ENCODE assay signal across 15 cellular contexts in genomic region chr1:222632749-222633148, GRCh38. TPM values are rescaled to one million over a fixed set of nuclear protein-coding genes. Genes with fewer than 3 reads are reported as not detected.
DNase-seq lines count a peak whose midpoint lies in the region; ATAC-seq and TF ChIP-seq lines count a peak whose summit lies in the region.
"Had no signal": no experiment of that assay in that cellular context is flagged by ENCODE, and none has a peak within 500 bp of the region (broad histone marks: within the 10 kb centered on the region; RNA-seq: fewer than 3 reads in every experiment).

No MANE protein-coding gene starts in this region.

- CTCF ChIA-PET in MCF 10A (lab: Yijun Ruan, JAX) (interaction anchor here (0.6 to 6.2 kb wide), 8 partner anchors 11 to 1741 kb away, joined by 3 to 201 read pairs (median 7); no protein-coding TSS in a partner anchor), mammary epithelial cell (lab: Charles Lee; ENCODE audit: low non-redundant PET) (no interaction called here)
- CTCF ChIA-PET in CD8-positive, alpha-beta memory T cell (lab: Charles Lee) = interaction anchor here (1.5 to 2.7 kb wide), 3 partner anchors 9 to 170 kb away, joined by 4 to 15 read pairs (median 14); no protein-coding TSS in a partner anchor

- H3K4me3 ChIP-seq in mammary epithelial cell (replicated peaks in 1 of 3; ENCODE audit: insufficient read depth in 1 of 3, low read depth in 2 of 3, low read length in 3 of 3) = no peak overlapping the region
- no peak overlapping the region for H3K4me3 ChIP-seq in CD8-positive, alpha-beta memory T cell (ENCODE audit: low read length)
- H3K4me3 ChIP-seq: GM23248 had no signal

- H3K9ac ChIP-seq in mammary epithelial cell (ENCODE audit: insufficient read depth, low read length) = no peak overlapping the region
- H3K9ac ChIP-seq: GM23248 had no signal

- H3K4me1 Mint-ChIP-seq in MCF 10A (ENCODE audit: insufficient read depth, unreplicated experiment) = peaks cover 7% of the 10 kb centered on the region
- peaks cover 18% of the 10 kb centered on the region for H3K4me1 Mint-ChIP-seq in T-helper 17 cell
- peaks cover 44% of the 10 kb centered on the region for H3K4me1 Mint-ChIP-seq in chondrocyte (ENCODE audit: low read depth)
- peaks cover 5 to 11% (median 5%) of the 10 kb centered on the region in 3 donors for H3K4me1 Mint-ChIP-seq in CD8-positive, alpha-beta memory T cell
- H3K4me1 Mint-ChIP-seq in immature natural killer cell = peaks cover 0 to 5% of the 10 kb centered on the region in 2 donors

- no peak overlapping the region for H3K27ac ChIP-seq in mammary epithelial cell (ENCODE audit: insufficient read depth, low read depth, low read length)
- no peak overlapping the region for H3K27ac ChIP-seq in CD8-positive, alpha-beta memory T cell (ENCODE audit: low read depth, low read length)
- H3K27ac ChIP-seq: GM23248 had no signal

- H3K36me3 ChIP-seq in mammary epithelial cell (ENCODE audit: insufficient read depth, low read length) = peaks cover 7% of the 10 kb centered on the region
- peaks cover 26% of the 10 kb centered on the region for H3K36me3 ChIP-seq in CD8-positive, alpha-beta memory T cell (ENCODE audit: insufficient read depth, low read length)

- DNase-seq in MCF 10A (ENCODE audit: unreplicated experiment) = no peak
- no peak for DNase-seq in mammary epithelial cell
- no peak for DNase-seq in T-helper 17 cell
- no peak for DNase-seq in chondrocyte (ENCODE audit: low spot score)
- no peak for DNase-seq in CD8-positive, alpha-beta memory T cell
- DNase-seq in immature natural killer cell = no peak
- DNase-seq: C1 segment of cervical spinal cord; Caco-2; CD4-positive, alpha-beta memory T cell; DMS153; DND-41; GM23248; H7; HCEC 1CT had no signal

- H4K20me1 ChIP-seq in mammary epithelial cell (ENCODE audit: insufficient read depth, low read length) = no peaks in the 10 kb centered on the region

- peaks cover 92% of the 10 kb centered on the region for H3K36me3 Mint-ChIP-seq in MCF 10A (ENCODE audit: insufficient read depth, unreplicated experiment)
- H3K36me3 Mint-ChIP-seq in T-helper 17 cell (ENCODE audit: low read depth) = peaks cover 17% of the 10 kb centered on the region
- H3K36me3 Mint-ChIP-seq in chondrocyte (ENCODE audit: low read depth) = peaks cover 25% of the 10 kb centered on the region
- H3K36me3 Mint-ChIP-seq in CD8-positive, alpha-beta memory T cell = peaks cover 13 to 79% (median 31%) of the 10 kb centered on the region in 3 donors
- H3K36me3 Mint-ChIP-seq in immature natural killer cell = peaks cover 24 to 49% (median 28%) of the 10 kb centered on the region in 3 donors

- peak overlapping the region; percentile 24 for H3K27ac Mint-ChIP-seq in MCF 10A (ENCODE audit: low read depth, unreplicated experiment)
- H3K27ac Mint-ChIP-seq in T-helper 17 cell = peak overlapping the region; percentile 72
- H3K27ac Mint-ChIP-seq in chondrocyte (ENCODE audit: unreplicated experiment) = peak overlapping the region; percentile 46
- H3K27ac Mint-ChIP-seq in CD8-positive, alpha-beta memory T cell = peak overlapping the region in 1 of 8 donors; percentile 43
- no peak overlapping the region for H3K27ac Mint-ChIP-seq in immature natural killer cell

- H3K79me2 ChIP-seq in mammary epithelial cell (ENCODE audit: insufficient read depth, low read length) = no peaks in the 10 kb centered on the region

- in situ Hi-C loops in mammary epithelial cell (cut with MboI; ENCODE audit: low sequenced_read_pairs in 2 of 2) = loop anchor here (5.0 kb wide), 2 partner anchors 165 to 170 kb away; no protein-coding TSS in a partner anchor

- H3K9me3 ChIP-seq in mammary epithelial cell (replicated peaks; ENCODE audit: insufficient read depth, low read length) (no peaks in the 10 kb centered on the region), T-helper 17 cell (ENCODE audit: control insufficient read depth, low read length, poor library complexity, severe bottlenecking) (no peaks in the 10 kb centered on the region)
- H3K9me3 ChIP-seq in CD8-positive, alpha-beta memory T cell (ENCODE audit: low read length) = no peaks in the 10 kb centered on the region
- H3K9me3 ChIP-seq: Caco-2 had no signal

- TF ChIP-seq CTCF in MCF 10A (IDR thresholded peaks at IDR 0.05; ENCODE audit: unreplicated experiment) (no peak), mammary epithelial cell (conservative IDR thresholded peaks at IDR 0.05 in 1 of 2, IDR thresholded peaks at IDR 0.05 in 1 of 2; ENCODE audit: extremely low read depth in 1 of 2, insufficient read depth in 1 of 2, low read depth in 1 of 2, low read length in 2 of 2) (no peak), chondrocyte (IDR thresholded peaks at IDR 0.05) (no peak)

- intact Hi-C loops in MCF 10A (cut with micrococcal nuclease) = loop anchor here (5.0 kb wide), 1 partner anchor 90 kb away; no protein-coding TSS in a partner anchor
- intact Hi-C loops in mammary epithelial cell (cut with micrococcal nuclease) = loop anchor here (5.0 kb wide), 1 partner anchor 45 kb away; the partner anchor contains the start of gene TAF1A

- H3K4me1 ChIP-seq in mammary epithelial cell (ENCODE audit: insufficient read depth, low read length) = no peaks in the 10 kb centered on the region
- no peaks in the 10 kb centered on the region for H3K4me1 ChIP-seq in CD8-positive, alpha-beta memory T cell (ENCODE audit: insufficient read depth, low read length)
- H3K4me1 ChIP-seq: Caco-2 had no signal

- no peak overlapping the region for H3K4me2 ChIP-seq in mammary epithelial cell (ENCODE audit: insufficient read depth, low read depth, low read length)

- no peaks in the 10 kb centered on the region for H3K27me3 Mint-ChIP-seq in MCF 10A (ENCODE audit: insufficient read depth, unreplicated experiment)
- H3K27me3 Mint-ChIP-seq in T-helper 17 cell = no peaks in the 10 kb centered on the region
- H3K27me3 Mint-ChIP-seq in chondrocyte (ENCODE audit: low read depth) = no peaks in the 10 kb centered on the region
- no peaks in the 10 kb centered on the region for H3K27me3 Mint-ChIP-seq in CD8-positive, alpha-beta memory T cell
- peaks cover 0 to 6% (median 0%) of the 10 kb centered on the region in 3 donors for H3K27me3 Mint-ChIP-seq in immature natural killer cell (ENCODE audit: low read depth in 3 of 3)
- H3K27me3 Mint-ChIP-seq: CD4-positive, alpha-beta memory T cell had no signal

- no peak overlapping the region for H2AFZ ChIP-seq in mammary epithelial cell (ENCODE audit: low read depth, low read length)
- H2AFZ ChIP-seq: GM23248 had no signal

- POLR2A ChIA-PET in MCF 10A (lab: Yijun Ruan, JAX) = interaction anchor here (0.7 to 4.5 kb wide), 5 partner anchors 11 to 176 kb away, joined by 3 to 55 read pairs (median 6); no protein-coding TSS in a partner anchor
- POLR2A ChIA-PET in CD8-positive, alpha-beta memory T cell (lab: Charles Lee) = no interaction called here

- BruUV-seq in MCF 10A (replicated peaks; lab: Mats Ljungman, UMichigan) = no TSS peak
- no TSS peak for BruUV-seq in mammary epithelial cell (replicated peaks; lab: Mats Ljungman, UMichigan)

- H3K4me3 Mint-ChIP-seq in MCF 10A (ENCODE audit: unreplicated experiment) (no peak overlapping the region), T-helper 17 cell (no peak overlapping the region), chondrocyte (ENCODE audit: unreplicated experiment) (no peak overlapping the region), immature natural killer cell (no peak overlapping the region)
- no peak overlapping the region for H3K4me3 Mint-ChIP-seq in CD8-positive, alpha-beta memory T cell
- H3K4me3 Mint-ChIP-seq: CD4-positive, alpha-beta memory T cell had no signal

- ATAC-seq in T-helper 17 cell = no peak
- ATAC-seq in GM21723 (IDR thresholded peaks at IDR 0.05; ENCODE audit: unreplicated experiment) = no peak

- H3K27me3 ChIP-seq in mammary epithelial cell (ENCODE audit: insufficient read depth, low read length) = no peaks in the 10 kb centered on the region
- H3K27me3 ChIP-seq in CD8-positive, alpha-beta memory T cell (ENCODE audit: insufficient read depth, low read length, poor library complexity, severe bottlenecking) = no peaks in the 10 kb centered on the region

- no peaks in the 10 kb centered on the region for H3K9me3 Mint-ChIP-seq in MCF 10A (ENCODE audit: unreplicated experiment)
- no peaks in the 10 kb centered on the region for H3K9me3 Mint-ChIP-seq in chondrocyte (ENCODE audit: low read depth)
- no peaks in the 10 kb centered on the region for H3K9me3 Mint-ChIP-seq in CD8-positive, alpha-beta memory T cell
- H3K9me3 Mint-ChIP-seq in immature natural killer cell = no peaks in the 10 kb centered on the region
- H3K9me3 Mint-ChIP-seq: CD4-positive, alpha-beta memory T cell had no signal

- dilution Hi-C loops in mammary epithelial cell (cut with HindIII; ENCODE audit: low sequenced_read_pairs) = no loop called here

- WGBS in mammary epithelial cell (ENCODE audit: low coverage, missing lambda C conversion rate) = 77% methylated on average over 2 of the region's 2 CpGs

RNA-seq across cellular contexts. Expression of gene MIA3, which starts 14.9 kb away (rescaled TPM):
- total RNA-seq in MCF 10A (2022) = 166 and 203 TPM in 2 replicates
- 10 to 100 TPM; 31.3 to 57.5 TPM for total RNA-seq in mammary epithelial cell
- polyA plus RNA-seq in mammary epithelial cell = 33.7 TPM
- polyA minus RNA-seq in mammary epithelial cell = 57.4 TPM
- total RNA-seq in T-helper 17 cell = 100 to 1,000 TPM in 1 of 2 donors, 10 to 100 TPM in 1; 83.2 to 102 TPM
- 92.3 to 107 TPM (median 96.4 TPM) in 3 replicates for total RNA-seq in chondrocyte
- 10 to 100 TPM; 35.8 to 43.2 TPM for total RNA-seq in CD8-positive, alpha-beta memory T cell
- 69.5 TPM for polyA plus RNA-seq in CD8-positive, alpha-beta memory T cell
- polyA plus RNA-seq in immature natural killer cell = 10 to 100 TPM; 24.5 to 61.6 (median 50.8) TPM

RNA-seq across cellular contexts. Expression of gene TAF1A, which starts 43.0 kb away (rescaled TPM):
- 38.2 and 39.3 TPM in 2 replicates for total RNA-seq in MCF 10A (2022)
- 10 to 100 TPM in 1 of 2 donors, 1 to 10 TPM in 1; 8.0 to 10.2 TPM for total RNA-seq in mammary epithelial cell
- 4.5 TPM for polyA plus RNA-seq in mammary epithelial cell
- polyA minus RNA-seq in mammary epithelial cell = not detected
- total RNA-seq in T-helper 17 cell = 1 to 10 TPM; 4.0 to 4.1 TPM
- 3.3 to 6.6 TPM (median 3.7 TPM) in 3 replicates for total RNA-seq in chondrocyte
- 10 to 100 TPM; 21.3 to 22.9 TPM for total RNA-seq in CD8-positive, alpha-beta memory T cell
- polyA plus RNA-seq in CD8-positive, alpha-beta memory T cell = 5.8 TPM
- 1 to 10 TPM in 2 of 3 donors, under 1 TPM in 1; 0.98 to 8.3 (median 3.4) TPM for polyA plus RNA-seq in immature natural killer cell

Comparison
In these comparisons a context has a peak if more than half of its experiments do, and no peak if none do; other contexts are left out.
1. H3K27ac Mint-ChIP-seq: peak in MCF 10A (single experiment), T-helper 17 cell (single experiment) and chondrocyte (single experiment); none in immature natural killer cell (0 of 6).